Comparison of ENCODE assay signal across 7 cellular contexts in genomic region chr9:62915661-62916060, GRCh38.
DNase-seq lines count a peak whose midpoint lies in the region; ATAC-seq, FAIRE-seq and TF ChIP-seq lines count a peak whose summit lies in the region.
"Not testable (repeated sequence)": the region's sequence is repeated elsewhere in the genome, so short reads cannot be mapped to it uniquely, and the experiment has no call there.

No MANE protein-coding gene starts in this region.

- H3K4me1 ChIP-seq in lung (ENCODE audit: control insufficient read depth in 2 of 2, insufficient read depth in 2 of 2, low read length in 2 of 2): not testable (repeated sequence)

- peak; percentile 97 for FAIRE-seq in endometrium (lab: Jason Lieb, UNC)

- not testable (repeated sequence) for H3K4me1 Mint-ChIP-seq in T-helper 17 cell

- DNase-seq in T-helper 17 cell; lung (ENCODE audit: low spot score): not testable (repeated sequence)

- not testable (repeated sequence) for H3K27ac Mint-ChIP-seq in T-helper 17 cell

- not testable (repeated sequence) for H3K4me3 Mint-ChIP-seq in T-helper 17 cell

- not testable (repeated sequence) for TF ChIP-seq CTCF in lung (IDR thresholded peaks at IDR 0.05; ENCODE audit: control extremely low read depth, extremely low read depth)

- H3K9me3 ChIP-seq in T-helper 17 cell (ENCODE audit: control insufficient read depth, low read length, poor library complexity, severe bottlenecking); lung (ENCODE audit: control insufficient read depth in 2 of 2, insufficient read depth in 1 of 2, low read length in 1 of 2): not testable (repeated sequence)

- H3K27ac ChIP-seq in lung (ENCODE audit: low read depth in 1 of 2, low read length in 1 of 2): not testable (repeated sequence)

- ATAC-seq in GM18858 (IDR thresholded peaks at IDR 0.05; ENCODE audit: unreplicated experiment) (peak; percentile 99), GM21367 (IDR thresholded peaks at IDR 0.05; ENCODE audit: unreplicated experiment) (peak; percentile 100), HG02763 (IDR thresholded peaks at IDR 0.05; ENCODE audit: unreplicated experiment) (peak; percentile 100), HG03196 (IDR thresholded peaks at IDR 0.05; ENCODE audit: unreplicated experiment) (peak; percentile 99), T-helper 17 cell (peak; percentile 100), lung (ENCODE audit: insufficient read depth, low FRiP score) (peak; percentile 100)

- not testable (repeated sequence) for H3K36me3 ChIP-seq in lung (ENCODE audit: control insufficient read depth in 2 of 2, insufficient read depth in 2 of 2, low read length in 2 of 2)

- H3K4me3 ChIP-seq in lung: not testable (repeated sequence)

- H3K27me3 Mint-ChIP-seq in T-helper 17 cell: not testable (repeated sequence)

- H3K27me3 ChIP-seq in lung (ENCODE audit: control insufficient read depth, insufficient read depth): not testable (repeated sequence)

- not testable (repeated sequence) for H3K36me3 Mint-ChIP-seq in T-helper 17 cell (ENCODE audit: low read depth)

- 0% methylated on average over 6 of the region's 32 CpGs; no CpG with 5 or more reads in 1 of the 2 donors for WGBS in lung, 2 donors
